Comparison of ENCODE assay signal across 15 cellular contexts in the genomic region with DNA sequence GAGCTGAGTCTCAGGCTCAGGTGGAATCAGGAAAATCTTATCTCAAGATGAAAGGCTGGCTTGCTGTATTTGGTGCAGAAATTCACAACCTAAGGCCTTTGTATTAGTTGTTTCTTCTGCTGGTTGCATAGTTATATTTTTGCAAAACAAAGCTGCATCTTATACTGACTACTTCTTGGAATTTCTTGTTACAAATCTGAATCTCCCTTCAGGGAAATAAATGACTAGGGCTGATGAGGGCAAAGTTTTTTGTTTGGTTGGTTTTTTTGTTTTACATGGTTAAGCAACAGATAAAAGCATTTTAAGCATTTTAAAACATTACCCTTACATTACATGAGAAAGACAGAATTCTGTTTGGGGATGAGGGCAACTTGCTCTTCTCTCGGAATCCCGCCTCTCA.
"Had no signal": no experiment of that assay in that cellular context is flagged by ENCODE, and none has a peak within 500 bp of the region (broad histone marks: within the 10 kb centered on the region; RNA-seq: fewer than 3 reads in every experiment).

No MANE protein-coding gene starts in this region.

- H3K36me3 Mint-ChIP-seq: naive B cell had no signal

- ATAC-seq: left lung; stimulated activated memory B cell treated with anti-CD40 and anti-IgM and Interleukin-4, amounts not matched to agents 10 μg/mL and 1 μg/mL and 100 μg/mL, for 72 hours had no signal

- H3K4me3 Mint-ChIP-seq: activated naive CD4-positive, alpha-beta T cell treated with anti-CD3 and anti-CD28 coated beads for 36 hours; dendritic cell treated with granulocyte-macrophage colony-stimulating factor and Interleukin-4, amounts not matched to agents 40 ng/mL and 50 ng/mL, for 4 days; naive B cell; stimulated activated memory B cell treated with anti-CD40 and anti-IgM and Interleukin-4, amounts not matched to agents 10 μg/mL and 1 μg/mL and 100 μg/mL, for 72 hours had no signal

- H3K27ac Mint-ChIP-seq: dendritic cell treated with granulocyte-macrophage colony-stimulating factor and Interleukin-4, amounts not matched to agents 40 ng/mL and 50 ng/mL, for 4 days; naive B cell; stimulated activated memory B cell treated with anti-CD40 and anti-IgM and Interleukin-4, amounts not matched to agents 10 μg/mL and 1 μg/mL and 100 μg/mL, for 72 hours had no signal

- DNase-seq: anterior cingulate cortex; cerebellar nuclear complex; effector memory CD4-positive, alpha-beta T cell; hippocampal formation; kidney; left lung; naive B cell; nucleus accumbens; posterior cingulate gyrus; retina; substantia nigra; WERI-Rb-1 had no signal

- H3K9me3 Mint-ChIP-seq: activated naive CD4-positive, alpha-beta T cell treated with anti-CD3 and anti-CD28 coated beads for 36 hours; dendritic cell treated with granulocyte-macrophage colony-stimulating factor and Interleukin-4, amounts not matched to agents 40 ng/mL and 50 ng/mL, for 4 days; naive B cell; stimulated activated memory B cell treated with anti-CD40 and anti-IgM and Interleukin-4, amounts not matched to agents 10 μg/mL and 1 μg/mL and 100 μg/mL, for 72 hours had no signal

- H3K27me3 Mint-ChIP-seq: naive B cell; stimulated activated memory B cell treated with anti-CD40 and anti-IgM and Interleukin-4, amounts not matched to agents 10 μg/mL and 1 μg/mL and 100 μg/mL, for 72 hours had no signal
